Comparison of ENCODE assay signal across 1 cellular context in genomic region chr1:76998582-76999189, GRCh38.
TF ChIP-seq lines count a peak whose summit lies in the region.

No MANE protein-coding gene starts in this region.

TF ChIP-seq in A549, 52 proteins besides CTCF, POLR2A, EP300 and RAD21 (continued from another document):
- TF ChIP-seq PBX3 (IDR thresholded peaks at IDR 0.05) (no peak), MAX (IDR thresholded peaks at IDR 0.05) (no peak; the same call in 1 of the 2 replicates), BHLHE40 (IDR thresholded peaks at IDR 0.05; ENCODE audit: low read depth, low read length) (no peak)
TF ChIP-seq in A549: peak in this region for 5.
